Comparison of ENCODE assay signal across 19 cellular contexts in the genomic region with DNA sequence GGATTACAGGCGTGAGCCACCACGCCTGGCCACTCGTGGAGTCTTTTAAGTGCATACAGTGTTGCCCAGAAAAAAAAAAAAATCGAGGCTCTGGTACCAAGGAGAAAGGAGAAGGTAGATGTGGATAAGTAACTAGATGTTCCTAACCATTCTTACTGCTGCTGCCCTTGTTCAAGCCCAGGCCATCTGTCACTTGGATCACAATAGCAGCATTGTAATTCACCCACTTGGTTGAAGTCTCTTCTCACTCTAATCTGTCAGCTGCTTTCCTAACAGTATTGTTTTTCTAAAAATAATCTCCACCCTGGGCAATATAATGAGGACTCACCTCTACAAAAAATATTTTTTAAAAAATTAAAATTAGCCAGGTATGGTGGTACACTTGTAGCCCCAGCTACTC.
"Had no signal": no experiment of that assay in that cellular context is flagged by ENCODE, and none has a peak within 500 bp of the region (broad histone marks: within the 10 kb centered on the region; RNA-seq: fewer than 3 reads in every experiment).

No MANE protein-coding gene starts in this region.

- H3K4me1 ChIP-seq: psoas muscle, sigmoid colon, tibial nerve, uterus had no signal

- H3K27me3 ChIP-seq: brain microvascular endothelial cell, gastrocnemius medialis, sigmoid colon, tibial nerve, uterus had no signal

- H3K4me3 ChIP-seq: gastrocnemius medialis, psoas muscle, sigmoid colon, tibial nerve, uterus had no signal

- H3K9me3 ChIP-seq: gastrocnemius medialis, psoas muscle, sigmoid colon, tibial nerve, uterus had no signal

- H3K36me3 ChIP-seq: uterus had no signal

- DNase-seq: activated CD4-positive, alpha-beta T cell treated with anti-CD3 and anti-CD28 coated beads for 4 hours; activated CD8-positive, alpha-beta memory T cell treated with anti-CD3 and anti-CD28 coated beads, Interleukin-2, amount 50 U/mL, for 48 hours; activated gamma-delta T cell treated with Interleukin-2 at 50 U/mL for 16 hours; activated T-cell treated with anti-CD3 and anti-CD28 coated beads, Interleukin-2, amount 50 U/mL, for 72 hours; brain microvascular endothelial cell; cerebellar nuclear complex; dermis blood vessel endothelial cell; gastrocnemius medialis; islet precursor cell; nephron progenitor cell; psoas muscle; sigmoid colon; stimulated activated CD4-positive, alpha-beta T cell treated with anti-CD3 and anti-CD28 coated beads, Interleukin-1b, Interleukin-23, amount 100 ng/mL, for 48 hours; T-helper 17 cell; uterus had no signal

- H3K27ac ChIP-seq: brain microvascular endothelial cell, epithelial cell of prostate, sigmoid colon, tibial nerve had no signal

- ATAC-seq: activated T-cell treated with anti-CD3 and anti-CD28 coated beads, Interleukin-2, amount 50 U/mL, for 72 hours; left lobe of liver; T-helper 17 cell; WTC11 had no signal
